In the genomic region with DNA sequence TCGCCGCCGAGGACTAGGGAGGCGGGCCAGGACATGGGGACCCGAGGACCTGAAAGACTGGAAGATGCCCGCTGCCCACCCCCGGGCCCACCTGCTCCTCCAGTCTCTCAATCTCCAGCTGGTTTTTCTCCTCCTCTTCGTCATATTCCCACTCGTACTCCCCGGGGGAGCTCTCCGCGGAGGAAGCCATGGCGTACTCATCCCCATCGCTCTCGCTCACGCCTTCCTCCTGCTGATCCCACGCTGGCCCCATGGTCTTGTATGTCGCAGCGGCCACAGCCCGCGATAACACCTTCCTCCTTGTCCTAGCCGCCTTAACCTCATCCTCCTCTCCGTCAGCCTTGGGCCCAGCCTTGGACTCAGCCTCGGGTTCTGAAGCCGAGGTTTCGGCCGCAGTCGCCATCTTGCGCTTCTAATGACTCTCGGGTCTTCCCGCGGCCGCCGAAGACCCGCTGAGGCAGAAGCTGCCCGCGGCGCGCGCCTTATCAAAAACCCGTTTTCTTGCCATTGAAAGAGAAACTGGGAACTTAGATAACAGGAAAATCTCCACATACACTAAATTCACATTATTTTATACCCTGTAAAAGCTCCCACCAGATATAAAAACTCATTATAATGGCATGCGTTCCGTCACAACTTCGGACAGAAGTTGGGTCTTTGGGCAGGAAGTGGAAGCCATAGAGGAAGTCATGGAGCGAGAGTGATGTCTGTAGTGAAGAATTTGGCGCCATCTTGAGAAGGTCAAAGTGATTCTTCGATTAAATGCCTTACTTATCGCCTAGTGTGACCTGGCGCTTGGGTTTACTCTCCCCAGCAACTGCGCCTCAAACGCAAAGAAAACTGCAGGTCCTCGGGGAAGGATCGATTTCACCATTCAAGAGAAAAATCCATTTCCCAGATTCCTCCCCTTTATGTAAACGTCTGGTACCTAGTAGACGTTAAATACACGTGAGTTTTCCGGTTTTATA, we compare ENCODE assay signal across 1 cellular context.
TF ChIP-seq lines count a peak whose summit lies in the region.

A gene with protein sequence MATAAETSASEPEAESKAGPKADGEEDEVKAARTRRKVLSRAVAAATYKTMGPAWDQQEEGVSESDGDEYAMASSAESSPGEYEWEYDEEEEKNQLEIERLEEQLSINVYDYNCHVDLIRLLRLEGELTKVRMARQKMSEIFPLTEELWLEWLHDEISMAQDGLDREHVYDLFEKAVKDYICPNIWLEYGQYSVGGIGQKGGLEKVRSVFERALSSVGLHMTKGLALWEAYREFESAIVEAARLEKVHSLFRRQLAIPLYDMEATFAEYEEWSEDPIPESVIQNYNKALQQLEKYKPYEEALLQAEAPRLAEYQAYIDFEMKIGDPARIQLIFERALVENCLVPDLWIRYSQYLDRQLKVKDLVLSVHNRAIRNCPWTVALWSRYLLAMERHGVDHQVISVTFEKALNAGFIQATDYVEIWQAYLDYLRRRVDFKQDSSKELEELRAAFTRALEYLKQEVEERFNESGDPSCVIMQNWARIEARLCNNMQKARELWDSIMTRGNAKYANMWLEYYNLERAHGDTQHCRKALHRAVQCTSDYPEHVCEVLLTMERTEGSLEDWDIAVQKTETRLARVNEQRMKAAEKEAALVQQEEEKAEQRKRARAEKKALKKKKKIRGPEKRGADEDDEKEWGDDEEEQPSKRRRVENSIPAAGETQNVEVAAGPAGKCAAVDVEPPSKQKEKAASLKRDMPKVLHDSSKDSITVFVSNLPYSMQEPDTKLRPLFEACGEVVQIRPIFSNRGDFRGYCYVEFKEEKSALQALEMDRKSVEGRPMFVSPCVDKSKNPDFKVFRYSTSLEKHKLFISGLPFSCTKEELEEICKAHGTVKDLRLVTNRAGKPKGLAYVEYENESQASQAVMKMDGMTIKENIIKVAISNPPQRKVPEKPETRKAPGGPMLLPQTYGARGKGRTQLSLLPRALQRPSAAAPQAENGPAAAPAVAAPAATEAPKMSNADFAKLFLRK (minus strand): TSS at position 422 of the 968 bp plus-strand sequence. CDS start 19 bp downstream, at position 403.

TF ChIP-seq in neural cell, 6 proteins besides CTCF, POLR2A, EP300 and RAD21 (continued from another document):
- TF ChIP-seq, protein P1, sequence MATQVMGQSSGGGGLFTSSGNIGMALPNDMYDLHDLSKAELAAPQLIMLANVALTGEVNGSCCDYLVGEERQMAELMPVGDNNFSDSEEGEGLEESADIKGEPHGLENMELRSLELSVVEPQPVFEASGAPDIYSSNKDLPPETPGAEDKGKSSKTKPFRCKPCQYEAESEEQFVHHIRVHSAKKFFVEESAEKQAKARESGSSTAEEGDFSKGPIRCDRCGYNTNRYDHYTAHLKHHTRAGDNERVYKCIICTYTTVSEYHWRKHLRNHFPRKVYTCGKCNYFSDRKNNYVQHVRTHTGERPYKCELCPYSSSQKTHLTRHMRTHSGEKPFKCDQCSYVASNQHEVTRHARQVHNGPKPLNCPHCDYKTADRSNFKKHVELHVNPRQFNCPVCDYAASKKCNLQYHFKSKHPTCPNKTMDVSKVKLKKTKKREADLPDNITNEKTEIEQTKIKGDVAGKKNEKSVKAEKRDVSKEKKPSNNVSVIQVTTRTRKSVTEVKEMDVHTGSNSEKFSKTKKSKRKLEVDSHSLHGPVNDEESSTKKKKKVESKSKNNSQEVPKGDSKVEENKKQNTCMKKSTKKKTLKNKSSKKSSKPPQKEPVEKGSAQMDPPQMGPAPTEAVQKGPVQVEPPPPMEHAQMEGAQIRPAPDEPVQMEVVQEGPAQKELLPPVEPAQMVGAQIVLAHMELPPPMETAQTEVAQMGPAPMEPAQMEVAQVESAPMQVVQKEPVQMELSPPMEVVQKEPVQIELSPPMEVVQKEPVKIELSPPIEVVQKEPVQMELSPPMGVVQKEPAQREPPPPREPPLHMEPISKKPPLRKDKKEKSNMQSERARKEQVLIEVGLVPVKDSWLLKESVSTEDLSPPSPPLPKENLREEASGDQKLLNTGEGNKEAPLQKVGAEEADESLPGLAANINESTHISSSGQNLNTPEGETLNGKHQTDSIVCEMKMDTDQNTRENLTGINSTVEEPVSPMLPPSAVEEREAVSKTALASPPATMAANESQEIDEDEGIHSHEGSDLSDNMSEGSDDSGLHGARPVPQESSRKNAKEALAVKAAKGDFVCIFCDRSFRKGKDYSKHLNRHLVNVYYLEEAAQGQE (IDR thresholded peaks at IDR 0.05; ENCODE audit: borderline replicate concordance) = peak; percentile 85
- peak; percentile 93 for TF ChIP-seq TAF1 (IDR thresholded peaks at IDR 0.05; ENCODE audit: low read depth)
